Comparison of ENCODE assay signal across 20 cellular contexts in the genomic region with DNA sequence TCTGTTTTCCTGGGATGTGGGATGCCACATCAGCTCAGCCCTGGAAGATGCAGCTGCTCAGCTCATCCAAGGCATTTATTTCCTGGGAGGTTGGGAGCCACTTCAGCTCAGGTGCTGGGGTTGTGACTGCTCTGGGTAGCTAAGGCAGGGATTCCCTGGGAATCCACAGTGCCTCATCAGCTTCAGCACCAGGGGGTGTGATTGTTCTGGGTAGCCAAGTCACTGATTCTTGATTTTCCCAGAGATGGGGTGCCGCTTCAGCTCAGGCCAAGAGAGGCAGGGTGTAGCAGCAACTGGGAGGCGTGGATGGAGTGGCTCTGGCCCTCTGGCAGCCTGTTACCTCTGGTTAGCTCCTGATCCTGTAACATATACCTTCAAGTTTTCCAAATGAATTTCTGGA.
A peak's percentile ranks its signal among the peaks of the same experiment; 100 is the strongest.
DNase-seq lines count a peak whose midpoint lies in the region; ATAC-seq, FAIRE-seq and TF ChIP-seq lines count a peak whose summit lies in the region.
"Had no signal": no experiment of that assay in that cellular context is flagged by ENCODE, and none has a peak within 500 bp of the region (broad histone marks: within the 10 kb centered on the region; RNA-seq: fewer than 3 reads in every experiment).

No MANE protein-coding gene starts in this region.

- no peak overlapping the region for H3K4me2 ChIP-seq in keratinocyte (ENCODE audit: control insufficient read depth, extremely low read depth, insufficient read depth, low read depth, low read length)
- H3K4me2 ChIP-seq: BLaER1 had no signal

- H4K20me1 ChIP-seq in keratinocyte (ENCODE audit: control insufficient read depth, extremely low read depth, insufficient read depth, low read length): no peaks in the 10 kb centered on the region
- H4K20me1 ChIP-seq: BLaER1 had no signal

- H3K9ac ChIP-seq in keratinocyte (ENCODE audit: control insufficient read depth, extremely low read depth, insufficient read depth, low read length): no peak overlapping the region
- H3K9ac ChIP-seq: BLaER1 had no signal

- no peak overlapping the region for H3K27ac ChIP-seq in right atrium auricular region
- H3K27ac ChIP-seq in foreskin keratinocyte: no peak overlapping the region
- H3K27ac ChIP-seq in keratinocyte (ENCODE audit: control insufficient read depth, insufficient read depth, low read length): no peak overlapping the region
- H3K27ac ChIP-seq: 22Rv1, BLaER1, C4-2B had no signal

- no peak overlapping the region for H2AFZ ChIP-seq in keratinocyte (ENCODE audit: control insufficient read depth, low read length)

- H3K27me3 ChIP-seq in right atrium auricular region (no peaks in the 10 kb centered on the region), foreskin keratinocyte (peaks cover 6% of the 10 kb centered on the region), keratinocyte (ENCODE audit: control insufficient read depth, extremely low read depth, insufficient read depth, low read length) (no peaks in the 10 kb centered on the region)
- H3K27me3 ChIP-seq: BLaER1 had no signal

- H3K79me2 ChIP-seq in keratinocyte (ENCODE audit: control insufficient read depth, insufficient read depth, low read length): no peaks in the 10 kb centered on the region

- no peaks in the 10 kb centered on the region for H3K36me3 ChIP-seq in right atrium auricular region
- no peaks in the 10 kb centered on the region for H3K36me3 ChIP-seq in keratinocyte (ENCODE audit: control insufficient read depth in 2 of 2, extremely low read depth in 1 of 2, insufficient read depth in 2 of 2, low read length in 2 of 2)
- H3K36me3 ChIP-seq: BLaER1 had no signal

- TF ChIP-seq CTCF in right atrium auricular region (IDR thresholded peaks at IDR 0.05) (no peak), foreskin keratinocyte (conservative IDR thresholded peaks at IDR 0.05) (peak; percentile 26), keratinocyte (optimal IDR thresholded peaks at IDR 0.05 in 1 of 3, IDR thresholded peaks at IDR 0.05 in 1 of 3, conservative IDR thresholded peaks at IDR 0.05 in 1 of 3; ENCODE audit: extremely low read depth in 1 of 3, insufficient read depth in 2 of 3, low read length in 3 of 3) (peak in 2 of 3 experiments; percentile 3 to 24)

- no peaks in the 10 kb centered on the region for H3K4me1 ChIP-seq in right atrium auricular region
- H3K4me1 ChIP-seq in foreskin keratinocyte: no peaks in the 10 kb centered on the region
- H3K4me1 ChIP-seq in keratinocyte (ENCODE audit: control insufficient read depth, extremely low read depth, insufficient read depth, low read length): no peaks in the 10 kb centered on the region
- H3K4me1 ChIP-seq: BLaER1, Caco-2 had no signal

- H3K4me3 ChIP-seq in right atrium auricular region (no peak overlapping the region), keratinocyte (ENCODE audit: control insufficient read depth in 2 of 3, extremely low read depth in 1 of 3, insufficient read depth in 2 of 3, low read depth in 1 of 3, low read length in 3 of 3) (no peak overlapping the region)
- H3K4me3 ChIP-seq: BLaER1 had no signal

- H3K9me3 ChIP-seq in right atrium auricular region: peaks cover 0 to 35% of the 10 kb centered on the region in 2 donors
- H3K9me3 ChIP-seq in keratinocyte (ENCODE audit: control insufficient read depth, low read depth, low read length): peaks cover 5% of the 10 kb centered on the region

- intact Hi-C loops in left ventricle myocardium superior (cut with micrococcal nuclease): no loop called here

- ATAC-seq in left ventricle myocardium superior: no peak
- ATAC-seq in foreskin keratinocyte: no peak
- ATAC-seq: CD8-positive, alpha-beta T cell; HCT116 had no signal

- peak; percentile 49 for DNase-seq in right atrium auricular region (ENCODE audit: low spot score)
- DNase-seq in left ventricle myocardium superior: no peak
- DNase-seq in foreskin keratinocyte: no peak
- no peak for DNase-seq in keratinocyte (ENCODE audit: low read depth, low spot score)
- DNase-seq in inferior parietal cortex (ENCODE audit: extremely low spot score): no peak
- no peak for DNase-seq in stimulated activated naive CD4-positive, alpha-beta T cell (lab: John Stamatoyannopoulos, UW)
- no peak for DNase-seq in activated naive CD4-positive, alpha-beta T cell (lab: John Stamatoyannopoulos, UW)
- DNase-seq: Caco-2; CD4-positive, CD25-positive, alpha-beta regulatory T cell; CD8-positive, alpha-beta T cell; DMS153; DND-41; H9 had no signal

- H3K9me1 ChIP-seq in keratinocyte (ENCODE audit: control insufficient read depth, extremely low read depth, insufficient read depth, low read length): no peaks in the 10 kb centered on the region

- no peak for FAIRE-seq in keratinocyte (lab: Jason Lieb, UNC)
- FAIRE-seq: A204.1, G401.6, GM12892 had no signal

- dilution Hi-C loops in keratinocyte (cut with MboI; ENCODE audit: extremely low pct_ligation_motif_present, low sequenced_read_pairs): no loop called here

Comparison
In these comparisons a context has a peak if more than half of its experiments do, and no peak if none do; other contexts are left out.
1. CTCF ChIP-seq: peak in foreskin keratinocyte (single experiment) and keratinocyte (2 of 3); none in right atrium auricular region (0 of 2).